8 cellular contexts compared by ENCODE assay signal in genomic region chr3:123719101-123719751, GRCh38.
A peak's percentile ranks its signal among the peaks of the same experiment; 100 is the strongest.
DNase-seq lines count a peak whose midpoint lies in the region; ATAC-seq and TF ChIP-seq lines count a peak whose summit lies in the region.
"Not testable (repeated sequence)": the region's sequence is repeated elsewhere in the genome, so short reads cannot be mapped to it uniquely, and the experiment has no call there.

No MANE protein-coding gene starts in this region.

- not testable (repeated sequence) for H3K9me3 Mint-ChIP-seq in immature natural killer cell; progenitor cell of endocrine pancreas (ENCODE audit: low read depth)

- WGBS in upper lobe of left lung, 2 donors = 23% methylated on average over 9 to 11 of the region's 15 CpGs

- ATAC-seq in upper lobe of left lung (ENCODE audit: low FRiP score in 2 of 2) = peak; percentile 84 to 88

- H3K36me3 ChIP-seq in NT2/D1 (ENCODE audit: insufficient read depth, insufficient read length, low read length); colonic mucosa; upper lobe of left lung: not testable (repeated sequence)

- not testable (repeated sequence) for TF ChIP-seq POLR2A in upper lobe of left lung (IDR thresholded peaks at IDR 0.05)

- H3K4me3 Mint-ChIP-seq in immature natural killer cell; progenitor cell of endocrine pancreas (ENCODE audit: low read depth): not testable (repeated sequence)

- H3K27ac Mint-ChIP-seq in immature natural killer cell, progenitor cell of endocrine pancreas: not testable (repeated sequence)

- H3K9me3 ChIP-seq in NT2/D1 (ENCODE audit: insufficient read depth, low read length); colonic mucosa; upper lobe of left lung: not testable (repeated sequence)

- H3K4me1 Mint-ChIP-seq in immature natural killer cell; progenitor cell of endocrine pancreas (ENCODE audit: low read depth): not testable (repeated sequence)

- DNase-seq in G401 (ENCODE audit: low spot score) (peak; percentile 78), LoVo (ENCODE audit: low spot score) (peak; percentile 48), NT2/D1 (ENCODE audit: low read depth, low spot score) (peak; percentile 54), colonic mucosa (peak; percentile 79), immature natural killer cell (peak in 2 of 3 donors; percentile 19 to 22), progenitor cell of endocrine pancreas (ENCODE audit: low spot score, unreplicated experiment) (peak; percentile 57), upper lobe of left lung (peak; percentile 26 to 72)
- peak; percentile 34 for DNase-seq in activated CD4-positive, alpha-beta T cell treated with anti-CD3 and anti-CD28 coated beads, Interleukin-2, amount 50 U/mL, for 1 hour

- not testable (repeated sequence) for H3K9ac ChIP-seq in NT2/D1 (ENCODE audit: insufficient read length, low read depth); colonic mucosa (ENCODE audit: low read depth in 2 of 2, low read length in 2 of 2)

- not testable (repeated sequence) for H3K36me3 Mint-ChIP-seq in immature natural killer cell; progenitor cell of endocrine pancreas (ENCODE audit: insufficient read depth)

- H3K4me1 ChIP-seq in NT2/D1 (ENCODE audit: insufficient read depth, insufficient read length); colonic mucosa: not testable (repeated sequence)
- peaks cover 5 to 16% (median 10%) of the 10 kb centered on the region in 4 donors for H3K4me1 ChIP-seq in upper lobe of left lung

- peak; percentile 51 for TF ChIP-seq CTCF in colonic mucosa (IDR thresholded peaks at IDR 0.05)
- peak; percentile 66 for TF ChIP-seq CTCF in progenitor cell of endocrine pancreas (IDR thresholded peaks at IDR 0.05; ENCODE audit: unreplicated experiment)
- TF ChIP-seq CTCF in upper lobe of left lung (IDR thresholded peaks at IDR 0.05) = peak; percentile 32 to 66 (median 59)

- in situ Hi-C loops in G401 (cut with HindIII; ENCODE audit: low sequenced_read_pairs) = not testable (repeated sequence)

- not testable (repeated sequence) for H3K27me3 Mint-ChIP-seq in immature natural killer cell (ENCODE audit: low read depth in 3 of 3); progenitor cell of endocrine pancreas

- not testable (repeated sequence) for H3K27me3 ChIP-seq in NT2/D1 (ENCODE audit: insufficient read depth, insufficient read length); colonic mucosa; upper lobe of left lung

- not testable (repeated sequence) for H3K27ac ChIP-seq in colonic mucosa
- H3K27ac ChIP-seq in upper lobe of left lung = peak overlapping the region in 2 of 4 donors; percentile 54

- not testable (repeated sequence) for TF ChIP-seq EP300 in upper lobe of left lung (IDR thresholded peaks at IDR 0.05)

- not testable (repeated sequence) for H3K4me3 ChIP-seq in NT2/D1 (ENCODE audit: insufficient read length, low read depth); colonic mucosa; upper lobe of left lung

- intact Hi-C loops in colonic mucosa (cut with DNase I) = not testable (repeated sequence)

Comparison
In these comparisons a context has a peak if more than half of its experiments do, and no peak if none do; other contexts are left out.
1. DNase-seq: peak in every context shown above with its lines; median percentile 79 in colonic mucosa; 78 in G401; 57 in progenitor cell of endocrine pancreas; 54 in NT2/D1; 49 in upper lobe of left lung; 48 in LoVo; 34 in activated CD4-positive, alpha-beta T cell treated with anti-CD3 and anti-CD28 coated beads, Interleukin-2, amount 50 U/mL, for 1 hour; 20 in immature natural killer cell.